8 cellular contexts compared by ENCODE assay signal in the genomic region with DNA sequence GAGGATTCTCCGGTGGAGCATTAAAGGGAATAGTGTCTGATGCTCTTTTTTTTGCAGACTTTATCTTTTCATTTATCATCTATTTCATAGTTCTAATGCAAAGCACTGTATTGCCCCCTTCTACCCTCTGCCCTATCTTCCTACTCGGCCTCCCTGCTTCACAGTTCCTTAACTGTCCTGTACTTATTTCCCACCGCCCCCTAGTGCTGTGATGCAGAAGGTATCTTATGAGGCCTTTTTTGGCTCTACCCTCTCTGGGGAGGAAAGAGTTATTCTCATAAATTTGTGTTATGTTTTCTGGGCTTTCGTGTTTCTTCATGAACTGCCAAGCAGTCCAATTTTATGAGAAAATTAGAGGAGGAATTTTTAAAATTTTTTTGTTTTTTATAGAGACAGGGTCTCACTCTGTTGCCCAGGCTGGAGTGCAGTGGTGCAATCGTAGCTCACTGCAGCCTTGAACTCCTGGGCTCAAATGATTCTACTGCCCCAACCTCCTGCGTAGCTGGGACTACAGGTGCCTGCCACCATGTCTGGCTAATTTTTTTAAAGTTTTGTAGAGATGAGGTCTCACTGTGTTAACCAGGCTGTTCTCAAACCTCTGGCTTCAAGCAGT. TPM values are rescaled to one million over a fixed set of nuclear protein-coding genes. Genes with fewer than 3 reads are reported as not detected.
DNase-seq lines count a peak whose midpoint lies in the region; ATAC-seq and TF ChIP-seq lines count a peak whose summit lies in the region.

No MANE protein-coding gene starts in this region.

- H3K4me1 Mint-ChIP-seq in T-helper 1 cell treated with Interleukin-12 subunit alpha and Interleukin-12 subunit beta and Interleukin-4 antibody, amounts not matched to agents 30 μg/mL and 1 μg/mL, for 36 hours (ENCODE audit: low read depth) = peaks cover 14% of the 10 kb centered on the region
- H3K4me1 Mint-ChIP-seq in central memory CD8-positive, alpha-beta T cell = peaks cover 25% of the 10 kb centered on the region

- peak overlapping the region; percentile 100 for H3K27ac Mint-ChIP-seq in T-helper 1 cell treated with Interleukin-12 subunit alpha and Interleukin-12 subunit beta and Interleukin-4 antibody, amounts not matched to agents 30 μg/mL and 1 μg/mL, for 36 hours
- peak overlapping the region; percentile 99 for H3K27ac Mint-ChIP-seq in central memory CD8-positive, alpha-beta T cell (ENCODE audit: low read depth)

- H3K27me3 Mint-ChIP-seq in T-helper 1 cell treated with Interleukin-12 subunit alpha and Interleukin-12 subunit beta and Interleukin-4 antibody, amounts not matched to agents 30 μg/mL and 1 μg/mL, for 36 hours (ENCODE audit: low read depth) = no peaks in the 10 kb centered on the region
- no peaks in the 10 kb centered on the region for H3K27me3 Mint-ChIP-seq in central memory CD8-positive, alpha-beta T cell

- ATAC-seq in GM21619 (IDR thresholded peaks at IDR 0.05; ENCODE audit: unreplicated experiment) = peak; percentile 39
- ATAC-seq in central memory CD8-positive, alpha-beta T cell (replicated peaks; ENCODE audit: extremely low read depth, poor library complexity, severe bottlenecking) = no peak

- peak overlapping the region; percentile 100 for H3K4me3 Mint-ChIP-seq in T-helper 1 cell treated with Interleukin-12 subunit alpha and Interleukin-12 subunit beta and Interleukin-4 antibody, amounts not matched to agents 30 μg/mL and 1 μg/mL, for 36 hours
- peak overlapping the region; percentile 97 for H3K4me3 Mint-ChIP-seq in central memory CD8-positive, alpha-beta T cell

- peak; percentile 71 for TF ChIP-seq CTCF in kidney epithelial cell (IDR thresholded peaks at IDR 0.05; ENCODE audit: insufficient read depth, low read length, poor library complexity, severe bottlenecking)

- H3K4me3 ChIP-seq in kidney epithelial cell (ENCODE audit: low read depth, low read length) = peak overlapping the region; percentile 87

- H3K36me3 ChIP-seq in kidney epithelial cell (ENCODE audit: control insufficient read depth, insufficient read depth, low read length) = no peaks in the 10 kb centered on the region

- H3K36me3 Mint-ChIP-seq in T-helper 1 cell treated with Interleukin-12 subunit alpha and Interleukin-12 subunit beta and Interleukin-4 antibody, amounts not matched to agents 30 μg/mL and 1 μg/mL, for 36 hours (ENCODE audit: low read depth) = peaks cover 5% of the 10 kb centered on the region
- H3K36me3 Mint-ChIP-seq in central memory CD8-positive, alpha-beta T cell (ENCODE audit: insufficient read depth) = peaks cover 27% of the 10 kb centered on the region

- H3K9me3 Mint-ChIP-seq in T-helper 1 cell treated with Interleukin-12 subunit alpha and Interleukin-12 subunit beta and Interleukin-4 antibody, amounts not matched to agents 30 μg/mL and 1 μg/mL, for 36 hours = no peaks in the 10 kb centered on the region
- H3K9me3 Mint-ChIP-seq in central memory CD8-positive, alpha-beta T cell = no peaks in the 10 kb centered on the region

- DNase-seq in D341Med (ENCODE audit: low spot score) (peak; percentile 69), NCI-H1092 (lab: John Stamatoyannopoulos, UW) (peak; percentile 65), kidney epithelial cell (ENCODE audit: low read depth) (no peak), UCSD-AML1 (lab: John Stamatoyannopoulos, UW; ENCODE audit: unreplicated experiment) (no peak)
- DNase-seq in central memory CD8-positive, alpha-beta T cell (ENCODE audit: low spot score in 2 of 2) = no peak
- peak; percentile 34 to 50 for DNase-seq in stimulated activated CD4-positive, alpha-beta T cell treated with anti-CD3 and anti-CD28 coated beads, Interleukin-2, amount 100 ng/mL, for 48 hours

- H3K27me3 ChIP-seq in kidney epithelial cell (ENCODE audit: control insufficient read depth, insufficient read depth, low read length) = no peaks in the 10 kb centered on the region

RNA-seq across cellular contexts. Expression of a gene that starts 1.2 kb away (rescaled TPM):
- total RNA-seq in kidney epithelial cell = 26.1 and 34.4 TPM in 2 replicates

RNA-seq across cellular contexts. Expression of a gene that starts 18.9 kb away (rescaled TPM):
- total RNA-seq in kidney epithelial cell = 40.0 and 46.6 TPM in 2 replicates

RNA-seq across cellular contexts. Expression of a gene that starts 21.2 kb away (rescaled TPM):
- total RNA-seq in kidney epithelial cell = not detected in 2 replicates

RNA-seq across cellular contexts. Expression of a gene that starts 43.2 kb away (rescaled TPM):
- not detected in 2 replicates for total RNA-seq in kidney epithelial cell

Comparison
In these comparisons a context has a peak if more than half of its experiments do, and no peak if none do; other contexts are left out.
1. DNase-seq: peak in D341Med (single experiment), NCI-H1092 (single experiment) and stimulated activated CD4-positive, alpha-beta T cell treated with anti-CD3 and anti-CD28 coated beads, Interleukin-2, amount 100 ng/mL, for 48 hours (2 of 2); none in central memory CD8-positive, alpha-beta T cell (0 of 2), kidney epithelial cell (single experiment) and UCSD-AML1 (single experiment).